Comparison of ENCODE assay signal across 1 cellular context in genomic region chr2:51031004-51031791, GRCh38.
TF ChIP-seq lines count a peak whose summit lies in the region.

No MANE protein-coding gene starts in this region.

TF ChIP-seq in GM23338, 12 proteins besides CTCF, POLR2A, EP300 and RAD21 (continued from another document):
- TF ChIP-seq ETS1 (IDR thresholded peaks at IDR 0.05) = no peak
- TF ChIP-seq REST (IDR thresholded peaks at IDR 0.05; ENCODE audit: unreplicated experiment) = no peak
- no peak for TF ChIP-seq JUNB (IDR thresholded peaks at IDR 0.05; ENCODE audit: unreplicated experiment)
- TF ChIP-seq ZNF331 (CRISPR knock-in tag; IDR thresholded peaks at IDR 0.05; ENCODE audit: low read depth) = no peak
- no peak for TF ChIP-seq POLR2AphosphoS5 (IDR thresholded peaks at IDR 0.05; ENCODE audit: low read depth)
- no peak for TF ChIP-seq CREB1 (CRISPR knock-in tag; IDR thresholded peaks at IDR 0.05; ENCODE audit: low read depth)
- no peak for TF ChIP-seq EZH2phosphoT487 (IDR thresholded peaks at IDR 0.05; ENCODE audit: unreplicated experiment)
